In genomic region chr17:50356418-50356817, GRCh38 we compare ENCODE assay signal across 22 cellular contexts. TPM values are rescaled to one million over a fixed set of nuclear protein-coding genes. Genes with fewer than 3 reads are reported as not detected.
DNase-seq lines count a peak whose midpoint lies in the region; ATAC-seq and TF ChIP-seq lines count a peak whose summit lies in the region.
"Had no signal": no experiment of that assay in that cellular context is flagged by ENCODE, and none has a peak within 500 bp of the region (broad histone marks: within the 10 kb centered on the region; RNA-seq: fewer than 3 reads in every experiment).

No MANE protein-coding gene starts in this region.

- H3K36me3 Mint-ChIP-seq in stimulated activated effector memory CD8-positive, alpha-beta T cell treated with anti-CD3 and anti-CD28 coated beads, Interleukin-12 subunit alpha, Interleukin-12 subunit beta, amount 100 ng/mL, for 72 hours, result peaks cover 84% of the 10 kb centered on the region

- no peaks in the 10 kb centered on the region for H3K27me3 Mint-ChIP-seq in stimulated activated naive CD8-positive, alpha-beta T cell treated with anti-CD3 and anti-CD28 coated beads, Interleukin-15, amount 100 ng/mL, for 72 hours
- H3K27me3 Mint-ChIP-seq: B cell had no signal

- CTCF ChIA-PET in OCI-LY7 (lab: Charles Lee; ENCODE audit: unreplicated experiment), result no interaction called here

- POLR2A ChIA-PET in OCI-LY7 (lab: Charles Lee), result no interaction called here

- BruUV-seq in OCI-LY7 (replicated peaks; lab: Mats Ljungman, UMichigan), result no TSS peak

- H3K4me1 ChIP-seq in adrenal gland (replicated peaks in 1 of 2), result peaks cover 7 to 9% of the 10 kb centered on the region in 2 donors
- H3K4me1 ChIP-seq in osteoblast (ENCODE audit: insufficient read depth, low read length), result no peaks in the 10 kb centered on the region
- no peaks in the 10 kb centered on the region for H3K4me1 ChIP-seq in OCI-LY7 (ENCODE audit: insufficient read depth, low read length, poor library complexity, severe bottlenecking)
- H3K4me1 ChIP-seq: A549 had no signal

- H3K36me3 ChIP-seq in adrenal gland (replicated peaks in 1 of 2) (peaks cover 0 to 54% of the 10 kb centered on the region in 2 donors), osteoblast (ENCODE audit: insufficient read depth, low read length) (peaks cover 80% of the 10 kb centered on the region), OCI-LY7 (ENCODE audit: insufficient read depth, low read length) (peaks cover 53% of the 10 kb centered on the region)

- ATAC-seq in stimulated activated effector memory CD8-positive, alpha-beta T cell treated with anti-CD3 and anti-CD28 coated beads, Interleukin-12 subunit alpha, Interleukin-12 subunit beta, amount 100 ng/mL, for 72 hours, result no peak
- ATAC-seq in stimulated activated naive CD8-positive, alpha-beta T cell treated with anti-CD3 and anti-CD28 coated beads, Interleukin-15, amount 100 ng/mL, for 72 hours, result no peak
- ATAC-seq: A549, K562, PC-3 had no signal

- H2AFZ ChIP-seq in osteoblast (ENCODE audit: low read length) (no peak overlapping the region), OCI-LY7 (ENCODE audit: low read length) (no peak overlapping the region)

- no peak overlapping the region for H3K27ac ChIP-seq in adrenal gland
- H3K27ac ChIP-seq in osteoblast (ENCODE audit: low read depth, low read length), result no peak overlapping the region
- no peak overlapping the region for H3K27ac ChIP-seq in OCI-LY7 (ENCODE audit: low read depth, low read length, poor library complexity, severe bottlenecking)
- H3K27ac ChIP-seq: A549 had no signal

- 93 to 97% (median 94%) methylated on average over 6 to 12 of the region's 12 CpGs for WGBS in adrenal gland, 4 donors

- H3K27me3 ChIP-seq in adrenal gland (no peaks in the 10 kb centered on the region), osteoblast (ENCODE audit: insufficient read depth, low read length) (no peaks in the 10 kb centered on the region)
- H3K27me3 ChIP-seq: MG63 had no signal

- peaks cover 22% of the 10 kb centered on the region for H3K4me1 Mint-ChIP-seq in stimulated activated effector memory CD8-positive, alpha-beta T cell treated with anti-CD3 and anti-CD28 coated beads, Interleukin-12 subunit alpha, Interleukin-12 subunit beta, amount 100 ng/mL, for 72 hours
- no peaks in the 10 kb centered on the region for H3K4me1 Mint-ChIP-seq in stimulated activated naive CD8-positive, alpha-beta T cell treated with anti-CD3 and anti-CD28 coated beads, Interleukin-15, amount 100 ng/mL, for 72 hours
- H3K4me1 Mint-ChIP-seq: B cell had no signal

- H3K9me3 Mint-ChIP-seq in stimulated activated effector memory CD8-positive, alpha-beta T cell treated with anti-CD3 and anti-CD28 coated beads, Interleukin-12 subunit alpha, Interleukin-12 subunit beta, amount 100 ng/mL, for 72 hours, result no peaks in the 10 kb centered on the region
- no peaks in the 10 kb centered on the region for H3K9me3 Mint-ChIP-seq in stimulated activated naive CD8-positive, alpha-beta T cell treated with anti-CD3 and anti-CD28 coated beads, Interleukin-15, amount 100 ng/mL, for 72 hours

- peak; percentile 58 for DNase-seq in activated effector memory CD4-positive, alpha-beta T cell treated with anti-CD3 and anti-CD28 coated beads, Interleukin-2, amount 50 U/mL, for 16 hours
- DNase-seq in activated effector memory CD4-positive, alpha-beta T cell treated with Interleukin-2 at 50 U/mL for 16 hours, result no peak
- DNase-seq in adrenal gland (peak in 4 of 7 donors; percentile 14 to 53 (median 18)), osteoblast (ENCODE audit: insufficient read length, low spot score, missing footprints) (peak; percentile 60), ureter (ENCODE audit: low spot score) (peak; percentile 40), OCI-LY7 (ENCODE audit: low spot score) (no peak)
- no peak for DNase-seq in stimulated activated effector memory CD8-positive, alpha-beta T cell treated with anti-CD3 and anti-CD28 coated beads, Interleukin-12 subunit alpha, Interleukin-12 subunit beta, amount 100 ng/mL, for 72 hours (ENCODE audit: low spot score in 2 of 2)
- no peak for DNase-seq in stimulated activated naive CD8-positive, alpha-beta T cell treated with anti-CD3 and anti-CD28 coated beads, Interleukin-15, amount 100 ng/mL, for 72 hours
- DNase-seq: COR-L47, DMS 273 treated with DMSO at 0.1 percent for 48 hours, DMS79 treated with DMSO at 0.1 percent for 48 hours, MG63, NCI-H1417, NCI-H187 treated with DMSO at 0.1 percent for 48 hours, NCI-H2107, NCI-H446 treated with DMSO at 0.1 percent for 48 hours, NCI-H526 treated with DMSO at 0.1 percent for 48 hours, PC-3, SHP77 had no signal

- H3K4me3 ChIP-seq in adrenal gland (no peak overlapping the region), osteoblast (ENCODE audit: insufficient read depth, low read length) (no peak overlapping the region), OCI-LY7 (ENCODE audit: low read depth, low read length, poor library complexity, severe bottlenecking) (no peak overlapping the region)
- H3K4me3 ChIP-seq: A549, K562, MG63 had no signal

- intact Hi-C loops in adrenal gland (cut with DNase I) (loop anchor here in 1 of 2 donors (5.0 kb wide), 1 partner anchor 116 kb away; no protein-coding TSS in a partner anchor), OCI-LY7 (cut with micrococcal nuclease; ENCODE audit: unreplicated experiment) (no loop called here)

- H3K27ac Mint-ChIP-seq in stimulated activated effector memory CD8-positive, alpha-beta T cell treated with anti-CD3 and anti-CD28 coated beads, Interleukin-12 subunit alpha, Interleukin-12 subunit beta, amount 100 ng/mL, for 72 hours, result no peak overlapping the region
- no peak overlapping the region for H3K27ac Mint-ChIP-seq in stimulated activated naive CD8-positive, alpha-beta T cell treated with anti-CD3 and anti-CD28 coated beads, Interleukin-15, amount 100 ng/mL, for 72 hours
- H3K27ac Mint-ChIP-seq: B cell had no signal

- TF ChIP-seq POLR2A in adrenal gland (IDR thresholded peaks at IDR 0.05), result no peak

- H3K9me3 ChIP-seq in adrenal gland (replicated peaks in 1 of 3) (no peaks in the 10 kb centered on the region), osteoblast (ENCODE audit: low read depth, low read length) (no peaks in the 10 kb centered on the region), OCI-LY7 (ENCODE audit: low read length) (no peaks in the 10 kb centered on the region)
- H3K9me3 ChIP-seq: A549, MG63 had no signal

- TF ChIP-seq CTCF in adrenal gland (IDR thresholded peaks at IDR 0.05) (no peak), osteoblast (IDR thresholded peaks at IDR 0.05; ENCODE audit: extremely low read depth, low read depth, low read length) (no peak), OCI-LY7 (conservative IDR thresholded peaks at IDR 0.05; ENCODE audit: low read length) (no peak)

- no peak overlapping the region for H3K4me3 Mint-ChIP-seq in stimulated activated effector memory CD8-positive, alpha-beta T cell treated with anti-CD3 and anti-CD28 coated beads, Interleukin-12 subunit alpha, Interleukin-12 subunit beta, amount 100 ng/mL, for 72 hours
- no peak overlapping the region for H3K4me3 Mint-ChIP-seq in stimulated activated naive CD8-positive, alpha-beta T cell treated with anti-CD3 and anti-CD28 coated beads, Interleukin-15, amount 100 ng/mL, for 72 hours
- H3K4me3 Mint-ChIP-seq: B cell had no signal

- H3K4me2 ChIP-seq in osteoblast (ENCODE audit: insufficient read depth, low read length) (no peak overlapping the region), OCI-LY7 (ENCODE audit: low read length) (no peak overlapping the region)
- H3K4me2 ChIP-seq: A549 had no signal

- H3K9me2 ChIP-seq in OCI-LY7 (ENCODE audit: insufficient read depth, low read length), result no peaks in the 10 kb centered on the region

- H3K79me2 ChIP-seq in osteoblast (ENCODE audit: insufficient read depth, low read length) (peaks cover 22% of the 10 kb centered on the region), OCI-LY7 (ENCODE audit: insufficient read depth, low read depth, low read length) (no peaks in the 10 kb centered on the region)

- H4K20me1 ChIP-seq in osteoblast (ENCODE audit: insufficient read depth, low read length), result peaks cover 47% of the 10 kb centered on the region
- no peaks in the 10 kb centered on the region for H4K20me1 ChIP-seq in OCI-LY7 (ENCODE audit: insufficient read depth, low read length)

RNA-seq across cellular contexts. Expression of gene XYLT2, which starts 10.5 kb away (rescaled TPM):
- total RNA-seq in adrenal gland (10 to 100 TPM; 14.7 to 40.3 (median 33.5) TPM), osteoblast (40.5 and 46.6 TPM in 2 replicates), ureter (31.2 TPM), OCI-LY7 (2022) (20.9 and 25.5 TPM in 2 replicates)
- polyA plus RNA-seq in adrenal gland, result 10 to 100 TPM in 2 of 3 donors, 1 to 10 TPM in 1; 4.6 to 29.8 (median 16.2) TPM
- total RNA-seq in OCI-LY7 (2014; rRNA removed; shearing (Covaris generic)), result 22.4 and 22.5 TPM in 2 replicates

RNA-seq across cellular contexts. Expression of gene MRPL27, which starts 16.6 kb away (rescaled TPM):
- total RNA-seq in adrenal gland (100 to 1,000 TPM in 2 of 8 donors, 10 to 100 TPM in 6; 75.0 to 130 (median 89.3) TPM), osteoblast (54.2 and 55.7 TPM in 2 replicates), ureter (55.0 TPM), OCI-LY7 (2022) (63.9 and 68.8 TPM in 2 replicates)
- 100 to 1,000 TPM in 2 of 3 donors, 10 to 100 TPM in 1; 96.4 to 287 (median 159) TPM for polyA plus RNA-seq in adrenal gland
- total RNA-seq in OCI-LY7 (2014; rRNA removed; shearing (Covaris generic)), result 80.2 and 85.1 TPM in 2 replicates

RNA-seq across cellular contexts. Expression of gene EME1, which starts 16.6 kb away (rescaled TPM):
- 1 to 10 TPM in 2 of 8 donors, under 1 TPM in 6; 0.18 to 1.2 (median 0.50) TPM for total RNA-seq in adrenal gland
- polyA plus RNA-seq in adrenal gland, result 1 to 10 TPM in 1 of 3 donors, under 1 TPM in 2; 0.48 to 1.5 (median 0.84) TPM
- total RNA-seq in osteoblast, result 0.59 and 0.72 TPM in 2 replicates
- 0.94 TPM for total RNA-seq in ureter
- 25.2 and 34.0 TPM in 2 replicates for total RNA-seq in OCI-LY7 (2014; rRNA removed; shearing (Covaris generic))
- 34.2 and 38.2 TPM in 2 replicates for total RNA-seq in OCI-LY7 (2022)

RNA-seq across cellular contexts. Expression of gene LRRC59, which starts 40.9 kb away (rescaled TPM):
- total RNA-seq in adrenal gland, result 100 to 1,000 TPM in 6 of 8 donors, 10 to 100 TPM in 2; 88.6 to 337 (median 110) TPM
- 100 to 1,000 TPM in 1 of 3 donors, 10 to 100 TPM in 2; 38.0 to 305 (median 49.3) TPM for polyA plus RNA-seq in adrenal gland
- total RNA-seq in osteoblast, result 121 and 125 TPM in 2 replicates
- 73.5 TPM for total RNA-seq in ureter
- total RNA-seq in OCI-LY7 (2014; rRNA removed; shearing (Covaris generic)), result 81.9 and 87.4 TPM in 2 replicates
- 111 and 125 TPM in 2 replicates for total RNA-seq in OCI-LY7 (2022)

Comparison
In these comparisons a context has a peak if more than half of its experiments do, and no peak if none do; other contexts are left out.
1. DNase-seq: peak in activated effector memory CD4-positive, alpha-beta T cell treated with anti-CD3 and anti-CD28 coated beads, Interleukin-2, amount 50 U/mL, for 16 hours (single experiment), adrenal gland (4 of 7), osteoblast (single experiment) and ureter (single experiment); none in activated effector memory CD4-positive, alpha-beta T cell treated with Interleukin-2 at 50 U/mL for 16 hours (single experiment), stimulated activated effector memory CD8-positive, alpha-beta T cell treated with anti-CD3 and anti-CD28 coated beads, Interleukin-12 subunit alpha, Interleukin-12 subunit beta, amount 100 ng/mL, for 72 hours (0 of 2), stimulated activated naive CD8-positive, alpha-beta T cell treated with anti-CD3 and anti-CD28 coated beads, Interleukin-15, amount 100 ng/mL, for 72 hours (0 of 2) and OCI-LY7 (single experiment).
2. RNA of gene EME1, which starts 16.6 kb away (total RNA-seq): 25.2 to 38.2 TPM in OCI-LY7; 0.94 TPM in ureter (single experiment), 0.59 to 0.72 TPM in osteoblast and 0.18 to 1.2 TPM in adrenal gland; every median in the first group is over 10 times any median in the second.